Comparison of ENCODE assay signal across 9 cellular contexts in genomic region chr2:218033590-218034496, GRCh38. TPM values are rescaled to one million over a fixed set of nuclear protein-coding genes. Genes with fewer than 3 reads are reported as not detected.
DNase-seq lines count a peak whose midpoint lies in the region; ATAC-seq and TF ChIP-seq lines count a peak whose summit lies in the region.
"Had no signal": no experiment of that assay in that cellular context is flagged by ENCODE, and none has a peak within 500 bp of the region (broad histone marks: within the 10 kb centered on the region; RNA-seq: fewer than 3 reads in every experiment).

No MANE protein-coding gene starts in this region.

- H3K9me2 ChIP-seq in Loucy (replicated peaks; ENCODE audit: low read depth, low read length), result no peaks in the 10 kb centered on the region

- no peaks in the 10 kb centered on the region for H3F3A ChIP-seq in Loucy (ENCODE audit: low read depth)

- no peaks in the 10 kb centered on the region for H3K79me2 ChIP-seq in Loucy (ENCODE audit: insufficient read depth, low read length)

- peaks cover 9% of the 10 kb centered on the region for H3K4me1 Mint-ChIP-seq in nephron progenitor cell

- DNase-seq in nephron progenitor cell (peak; percentile 74), body of pancreas (no peak), NCI-H510A (lab: John Stamatoyannopoulos, UW) (no peak), NCI-H146 (lab: John Stamatoyannopoulos, UW) (no peak)
- DNase-seq: NCI-H1436 treated with DMSO at 0.1 percent for 48 hours had no signal

- 17% methylated on average over 45 of the region's 45 CpGs for WGBS in ectodermal cell, 2 experiments
- 42 to 51% methylated on average over 13 to 39 of the region's 45 CpGs for WGBS in body of pancreas, 2 donors

- peak overlapping the region; percentile 47; the same call in 1 of the 2 replicates for H3K9ac ChIP-seq in ES-I3 (ENCODE audit: low read depth, low read length)
- no peak overlapping the region for H3K9ac ChIP-seq in Loucy (ENCODE audit: low read depth, low read length, poor library complexity, severe bottlenecking)

- no peak overlapping the region for H3K4me3 ChIP-seq in Loucy (ENCODE audit: low read length, poor library complexity, severe bottlenecking)
- peak overlapping the region; percentile 19 for H3K4me3 ChIP-seq in ectodermal cell (ENCODE audit: insufficient read depth, low read depth, low read length)
- no peak overlapping the region for H3K4me3 ChIP-seq in body of pancreas

- no peaks in the 10 kb centered on the region for H4K20me1 ChIP-seq in Loucy (ENCODE audit: insufficient read depth, low read length, poor library complexity, severe bottlenecking)

- H3K27ac Mint-ChIP-seq in nephron progenitor cell, result no peak overlapping the region

- H3K4me3 Mint-ChIP-seq in nephron progenitor cell, result peak overlapping the region; percentile 71

- H3K36me3 Mint-ChIP-seq in nephron progenitor cell (ENCODE audit: low read depth), result no peaks in the 10 kb centered on the region

- H3K4me1 ChIP-seq in ES-I3 (ENCODE audit: insufficient read depth, low read length) (peaks cover 10% of the 10 kb centered on the region), Loucy (ENCODE audit: insufficient read depth, low read length, poor library complexity, severe bottlenecking) (peaks cover 3% of the 10 kb centered on the region), ectodermal cell (ENCODE audit: control insufficient read depth, insufficient read depth, low read length) (peaks cover 18% of the 10 kb centered on the region), body of pancreas (peaks cover 9% of the 10 kb centered on the region)

- peak overlapping the region; percentile 53 for H3K4me2 ChIP-seq in Loucy (ENCODE audit: low read depth, low read length, poor library complexity, severe bottlenecking)

- H3K36me3 ChIP-seq in ES-I3 (ENCODE audit: insufficient read depth, low read length) (no peaks in the 10 kb centered on the region), Loucy (ENCODE audit: insufficient read depth, low read length) (no peaks in the 10 kb centered on the region), ectodermal cell (ENCODE audit: control insufficient read depth, insufficient read depth, low read length) (no peaks in the 10 kb centered on the region), body of pancreas (replicated peaks in 1 of 2; ENCODE audit: insufficient read depth in 1 of 2, low read depth in 2 of 2) (no peaks in the 10 kb centered on the region)

- peaks cover 63% of the 10 kb centered on the region for H3K27me3 Mint-ChIP-seq in nephron progenitor cell (ENCODE audit: low read depth, poor library complexity)

- H3K27me3 ChIP-seq in Loucy (ENCODE audit: insufficient read depth, low read length, poor library complexity, severe bottlenecking) (no peaks in the 10 kb centered on the region), ectodermal cell (ENCODE audit: control insufficient read depth, insufficient read depth, low read length, poor library complexity, severe bottlenecking) (peaks cover 33% of the 10 kb centered on the region), body of pancreas (no peaks in the 10 kb centered on the region)

- no peak for TF ChIP-seq POLR2A in body of pancreas (IDR thresholded peaks at IDR 0.05)

- TF ChIP-seq CTCF in Loucy (conservative IDR thresholded peaks at IDR 0.05; ENCODE audit: low read length) (no peak), nephron progenitor cell (IDR thresholded peaks at IDR 0.05) (no peak), body of pancreas (IDR thresholded peaks at IDR 0.05) (no peak)

- no peaks in the 10 kb centered on the region for H3K9me3 Mint-ChIP-seq in nephron progenitor cell

- ATAC-seq in GM21717 (IDR thresholded peaks at IDR 0.05; ENCODE audit: unreplicated experiment) (no peak), body of pancreas (no peak)

- peak overlapping the region; percentile 97; the same call in 1 of the 2 replicates for H2AFZ ChIP-seq in Loucy (ENCODE audit: low read length)

- H3K9me3 ChIP-seq in ES-I3 (ENCODE audit: control insufficient read depth, insufficient read depth, low read length) (no peaks in the 10 kb centered on the region), Loucy (ENCODE audit: insufficient read depth, low read depth, low read length) (no peaks in the 10 kb centered on the region), ectodermal cell (ENCODE audit: control insufficient read depth, low read length) (no peaks in the 10 kb centered on the region), body of pancreas (no peaks in the 10 kb centered on the region)

- H3K27ac ChIP-seq in ectodermal cell (ENCODE audit: insufficient read depth, low read depth, low read length, poor library complexity, severe bottlenecking) (no peak overlapping the region), body of pancreas (no peak overlapping the region)

- intact Hi-C loops in body of pancreas (cut with DNase I), result loop anchor here (10.0 kb wide), 1 partner anchor 249 kb away; no protein-coding TSS in a partner anchor

RNA-seq across cellular contexts. Expression of gene TNS1, which starts 31.0 kb away (rescaled TPM):
- polyA plus RNA-seq in ectodermal cell (2013, experiment 1 of 4), result 3.6 TPM
- polyA plus RNA-seq in ectodermal cell (2013, experiment 2 of 4), result 4.3 TPM
- polyA plus RNA-seq in ectodermal cell (2013, experiment 3 of 4), result 3.5 TPM
- 3.1 TPM for polyA plus RNA-seq in ectodermal cell (2013, experiment 4 of 4)
- total RNA-seq in body of pancreas, result 100 to 1,000 TPM; 168 to 174 TPM

RNA-seq across cellular contexts. Expression of gene RUFY4, which starts 35.2 kb away (rescaled TPM):
- polyA plus RNA-seq in ectodermal cell (2013, experiment 1 of 4), result not detected
- not detected for polyA plus RNA-seq in ectodermal cell (2013, experiment 2 of 4)
- not detected for polyA plus RNA-seq in ectodermal cell (2013, experiment 3 of 4)
- polyA plus RNA-seq in ectodermal cell (2013, experiment 4 of 4), result 0.12 TPM
- not detected for total RNA-seq in body of pancreas
